In genomic region chr12:51080136-51080535, GRCh38 we compare ENCODE assay signal across 18 cellular contexts. TPM values are rescaled to one million over a fixed set of nuclear protein-coding genes. Genes with fewer than 3 reads are reported as not detected.
DNase-seq lines count a peak whose midpoint lies in the region; ATAC-seq and TF ChIP-seq lines count a peak whose summit lies in the region.
"Had no signal": no experiment of that assay in that cellular context is flagged by ENCODE, and none has a peak within 500 bp of the region (broad histone marks: within the 10 kb centered on the region; RNA-seq: fewer than 3 reads in every experiment).

No MANE protein-coding gene starts in this region.

- H3K79me1 ChIP-seq in IMR-90 (ENCODE audit: low read depth in 1 of 2, low read length in 2 of 2): peaks cover 17 to 64% of the 10 kb centered on the region in 2 experiments

- POLR2A ChIA-PET in CD4-positive, alpha-beta T cell (lab: Charles Lee): no interaction called here
- POLR2A ChIA-PET in IMR-90 (lab: Charles Lee; ENCODE audit: unreplicated experiment): interaction anchor here (0.6 kb wide), 1 partner anchor 781 kb away, joined by 3 read pairs; no protein-coding TSS in a partner anchor

- intact Hi-C loops in CD4-positive, alpha-beta T cell (cut with DNase I, micrococcal nuclease): loop anchor here (5.0 to 10.0 kb wide), 3 partner anchors 137 to 318 kb away; partner anchors contain the start of genes ATF1 (in 2 of the 2) and POU6F1 (in 1 of the 2)
- intact Hi-C loops in IMR-90 (cut with micrococcal nuclease): loop anchor here (5.0 to 10.0 kb wide), 2 partner anchors 157 to 265 kb away; partner anchors contain the start of genes CELA1 and DAZAP2

- peak overlapping the region; percentile 51 for H3K27ac Mint-ChIP-seq in CD4-positive, alpha-beta T cell
- H3K27ac Mint-ChIP-seq: B cell had no signal

- no peak overlapping the region for H2BK15ac ChIP-seq in IMR-90 (ENCODE audit: low read depth, low read length)

- DNase-seq in CD4-positive, alpha-beta T cell: no peak
- DNase-seq in IMR-90 (no peak), choroid plexus epithelial cell (ENCODE audit: low read depth) (peak; percentile 15), osteoblast (ENCODE audit: insufficient read length, low spot score, missing footprints) (peak; percentile 30), DMS53 treated with DMSO at 0.1 percent for 48 hours (lab: John Stamatoyannopoulos, UW; ENCODE audit: unreplicated experiment) (no peak), H4 (ENCODE audit: low spot score) (no peak), NCI-H510A (lab: John Stamatoyannopoulos, UW) (no peak)
- no peak for DNase-seq in stimulated activated CD4-positive, alpha-beta T cell treated with anti-CD3 and anti-CD28 coated beads, Interleukin-1b, Interleukin-23, amount 100 ng/mL, for 48 hours
- DNase-seq: COR-L47; DND-41; MM.1S; NCI-H1048; NCI-H1436; NCI-H1930; NK-92 treated with Interleukin-12 subunit alpha and Interleukin-12 subunit beta, amount 100 ng/mL, for 24 hours; Peyer's patch had no signal

- H3K79me2 ChIP-seq in osteoblast (ENCODE audit: insufficient read depth, low read length): peaks cover 73% of the 10 kb centered on the region

- H4K8ac ChIP-seq in IMR-90 (ENCODE audit: low read depth in 2 of 2, low read length in 2 of 2): no peak overlapping the region

- no peak for ATAC-seq in CD4-positive, alpha-beta T cell (ENCODE audit: poor library complexity)
- ATAC-seq in IMR-90 (ENCODE audit: low read depth): no peak
- ATAC-seq: A549 had no signal

- H4K91ac ChIP-seq in IMR-90 (ENCODE audit: insufficient read depth, low read depth, low read length): no peak overlapping the region

- H3K9me3 Mint-ChIP-seq in CD4-positive, alpha-beta T cell: no peaks in the 10 kb centered on the region

- peaks cover 2% of the 10 kb centered on the region; the same call in 1 of the 2 replicates for H3K4me1 ChIP-seq in IMR-90 (ENCODE audit: control insufficient read depth, insufficient read depth, low read length)
- H3K4me1 ChIP-seq in osteoblast (ENCODE audit: insufficient read depth, low read length): peaks cover 18% of the 10 kb centered on the region

- H4K5ac ChIP-seq in IMR-90 (ENCODE audit: low read depth, low read length): no peak overlapping the region

- H3K9me1 ChIP-seq in IMR-90 (ENCODE audit: insufficient read depth, low read length): peaks cover 13% of the 10 kb centered on the region

- dilution Hi-C loops in IMR-90 (cut with HindIII; ENCODE audit: low sequenced_read_pairs, unreplicated experiment): no loop called here

- H3K27ac ChIP-seq in CD4-positive, alpha-beta T cell (ENCODE audit: low read depth, low read length): no peak overlapping the region
- H3K27ac ChIP-seq in IMR-90 (ENCODE audit: insufficient read depth, low read length) (no peak overlapping the region), osteoblast (ENCODE audit: low read depth, low read length) (no peak overlapping the region)
- H3K27ac ChIP-seq: A549, Peyer's patch had no signal

- H3K9me3 ChIP-seq in CD4-positive, alpha-beta T cell (ENCODE audit: control insufficient read depth, low read length): no peaks in the 10 kb centered on the region
- H3K9me3 ChIP-seq in IMR-90 (ENCODE audit: control insufficient read depth, insufficient read depth, low read length) (no peaks in the 10 kb centered on the region), osteoblast (ENCODE audit: low read depth, low read length) (no peaks in the 10 kb centered on the region)
- H3K9me3 ChIP-seq: A549, Peyer's patch had no signal

- no peak overlapping the region for H3K18ac ChIP-seq in IMR-90 (ENCODE audit: low read depth, low read length)

- H2AK9ac ChIP-seq in IMR-90 (replicated peaks; ENCODE audit: low read depth, low read length, poor library complexity): no peak overlapping the region

- no peak overlapping the region for H3K4ac ChIP-seq in IMR-90 (ENCODE audit: low read depth, low read length)

- TSS peak; percentile 11 for BruUV-seq in IMR-90 (replicated peaks; lab: Mats Ljungman, UMichigan)

- no peak overlapping the region for H2BK120ac ChIP-seq in IMR-90 (ENCODE audit: low read depth, low read length)

- no peak overlapping the region for H3K14ac ChIP-seq in IMR-90 (replicated peaks; ENCODE audit: low read depth, low read length)

- no peak overlapping the region for H3K56ac ChIP-seq in IMR-90 (ENCODE audit: extremely low read depth, insufficient read depth, low read length)

- in situ Hi-C loops in IMR-90 (cut with MboI; ENCODE audit: low sequenced_read_pairs): loop anchor here (10.0 kb wide), 1 partner anchor 265 kb away; the partner anchor contains the start of gene CELA1

- no peak overlapping the region for H2BK20ac ChIP-seq in IMR-90 (ENCODE audit: low read depth, low read length)

- H3K23ac ChIP-seq in IMR-90 (ENCODE audit: low read depth, low read length): no peak overlapping the region

- H2AFZ ChIP-seq in IMR-90 (replicated peaks; ENCODE audit: low read length, poor library complexity) (no peak overlapping the region), osteoblast (ENCODE audit: low read length) (no peak overlapping the region)

- no peaks in the 10 kb centered on the region for H3K27me3 ChIP-seq in CD4-positive, alpha-beta T cell (ENCODE audit: control insufficient read depth, insufficient read depth, low read length)
- no peaks in the 10 kb centered on the region for H3K27me3 ChIP-seq in IMR-90 (ENCODE audit: control insufficient read depth, insufficient read depth, low read length)
- no peaks in the 10 kb centered on the region for H3K27me3 ChIP-seq in osteoblast (ENCODE audit: insufficient read depth, low read length)
- H3K27me3 ChIP-seq: Peyer's patch had no signal

- no peak for TF ChIP-seq RAD21 in IMR-90 (IDR thresholded peaks at IDR 0.05; ENCODE audit: low read length)

- TF ChIP-seq CTCF in CD4-positive, alpha-beta T cell (IDR thresholded peaks at IDR 0.05): no peak
- no peak for TF ChIP-seq CTCF in IMR-90 (conservative IDR thresholded peaks at IDR 0.05; ENCODE audit: low read depth, low read length)
- no peak for TF ChIP-seq CTCF in choroid plexus epithelial cell (conservative IDR thresholded peaks at IDR 0.05; ENCODE audit: low read depth, low read length)
- TF ChIP-seq CTCF in osteoblast (IDR thresholded peaks at IDR 0.05; ENCODE audit: extremely low read depth, low read depth, low read length): no peak

- H2BK5ac ChIP-seq in IMR-90 (ENCODE audit: low read depth, low read length, poor library complexity, severe bottlenecking): no peak overlapping the region

- H3K9ac ChIP-seq in IMR-90 (ENCODE audit: low read depth, low read length): no peak overlapping the region

- H4K20me1 ChIP-seq in IMR-90 (ENCODE audit: insufficient read depth, low read length): peaks cover 61% of the 10 kb centered on the region
- H4K20me1 ChIP-seq in osteoblast (ENCODE audit: insufficient read depth, low read length): peaks cover 50% of the 10 kb centered on the region

- H3K4me2 ChIP-seq in IMR-90 (ENCODE audit: low read depth, low read length) (no peak overlapping the region), osteoblast (ENCODE audit: insufficient read depth, low read length) (no peak overlapping the region)
- H3K4me2 ChIP-seq: A549 had no signal

- H3K4me3 ChIP-seq in IMR-90 (ENCODE audit: insufficient read depth, low read depth, low read length) (no peak overlapping the region), choroid plexus epithelial cell (ENCODE audit: low read depth, low read length) (no peak overlapping the region), osteoblast (ENCODE audit: insufficient read depth, low read length) (no peak overlapping the region)
- H3K4me3 ChIP-seq: A549, Peyer's patch had no signal

- WGBS in IMR-90 (ENCODE audit: extremely low coverage in 2 of 2, insufficient read length in 1 of 2), 2 experiments: no CpG with 5 or more reads among the region's 4 CpGs

- H3K36me3 ChIP-seq in IMR-90 (ENCODE audit: control insufficient read depth, insufficient read depth, low read length): peaks cover 6% of the 10 kb centered on the region
- peaks cover 8% of the 10 kb centered on the region for H3K36me3 ChIP-seq in osteoblast (ENCODE audit: insufficient read depth, low read length)
- H3K36me3 ChIP-seq: Peyer's patch had no signal

- TF ChIP-seq POLR2A in IMR-90 (IDR thresholded peaks at IDR 0.05; ENCODE audit: low read depth, low read length): no peak

- CTCF ChIA-PET in CD4-positive, alpha-beta T cell (lab: Charles Lee): interaction anchor here (1.6 kb wide), 1 partner anchor 32 kb away, joined by 3 read pairs; the partner anchor contains the start of gene LETMD1
- CTCF ChIA-PET in IMR-90 (lab: Yijun Ruan, JAX): no interaction called here

- no peaks in the 10 kb centered on the region for H3K27me3 Mint-ChIP-seq in CD4-positive, alpha-beta T cell
- H3K27me3 Mint-ChIP-seq: B cell had no signal

- peaks cover 31% of the 10 kb centered on the region for H3K36me3 Mint-ChIP-seq in CD4-positive, alpha-beta T cell (ENCODE audit: low read depth)

- peaks cover 63% of the 10 kb centered on the region for H3K4me1 Mint-ChIP-seq in CD4-positive, alpha-beta T cell (ENCODE audit: low read depth)

- H2AK5ac ChIP-seq in IMR-90 (ENCODE audit: low read depth, low read length): no peak overlapping the region

- no peak overlapping the region for H3K4me3 Mint-ChIP-seq in CD4-positive, alpha-beta T cell
- H3K4me3 Mint-ChIP-seq: B cell had no signal

TF ChIP-seq in IMR-90, 13 proteins besides CTCF, POLR2A, EP300 and RAD21 (continues in another document):
- no peak for TF ChIP-seq MXI1 (IDR thresholded peaks at IDR 0.05; ENCODE audit: borderline replicate concordance, low read depth, low read length)
- no peak for TF ChIP-seq NFE2L2 (IDR thresholded peaks at IDR 0.05; ENCODE audit: low read depth, low read length)
- no peak for TF ChIP-seq RFX5 (IDR thresholded peaks at IDR 0.05; ENCODE audit: low read depth, low read length)

RNA-seq across cellular contexts. Expression of gene CSRNP2, which starts 3.3 kb away (rescaled TPM):
- total RNA-seq in CD4-positive, alpha-beta T cell: 10 to 100 TPM; 14.4 to 16.5 TPM
- total RNA-seq in IMR-90 (2012; rRNA removed) (14.0 and 16.7 TPM in 2 replicates), osteoblast (27.4 and 30.0 TPM in 2 replicates)
- 21.7 and 22.2 TPM in 2 replicates for polyA plus RNA-seq in IMR-90 (2012; rRNA removed)
- 13.7 and 15.6 TPM in 2 replicates for polyA plus RNA-seq in IMR-90 (2012; cell fraction: cytosol; rRNA removed)
- polyA plus RNA-seq in IMR-90 (2012; cell fraction: nucleus; rRNA removed; ENCODE audit: low replicate concordance): 26.4 and 49.4 TPM in 2 replicates
- 7.3 and 10.3 TPM in 2 replicates for total RNA-seq in H4 (2014; rRNA removed; shearing (Covaris generic))

RNA-seq across cellular contexts. Expression of gene LETMD1, which starts 32.0 kb away (rescaled TPM):
- total RNA-seq in CD4-positive, alpha-beta T cell: 10 to 100 TPM; 51.8 to 54.1 TPM
- 16.7 and 27.6 TPM in 2 replicates for total RNA-seq in IMR-90 (2012; rRNA removed)
- polyA plus RNA-seq in IMR-90 (2012; rRNA removed): 27.0 and 40.1 TPM in 2 replicates
- 19.7 and 28.3 TPM in 2 replicates for polyA plus RNA-seq in IMR-90 (2012; cell fraction: cytosol; rRNA removed)
- polyA plus RNA-seq in IMR-90 (2012; cell fraction: nucleus; rRNA removed; ENCODE audit: low replicate concordance): 60.9 and 121 TPM in 2 replicates
- 54.8 and 56.1 TPM in 2 replicates for total RNA-seq in osteoblast
- total RNA-seq in H4 (2014; rRNA removed; shearing (Covaris generic)): 20.2 and 32.1 TPM in 2 replicates

RNA-seq across cellular contexts. Expression of gene SLC11A2, which starts 54.0 kb away (rescaled TPM):
- total RNA-seq in CD4-positive, alpha-beta T cell: 10 to 100 TPM; 43.6 to 47.7 TPM
- total RNA-seq in IMR-90 (2012; rRNA removed) (45.3 and 48.3 TPM in 2 replicates), osteoblast (64.4 and 80.7 TPM in 2 replicates)
- 21.9 and 28.0 TPM in 2 replicates for polyA plus RNA-seq in IMR-90 (2012; rRNA removed)
- 11.6 and 19.2 TPM in 2 replicates for polyA plus RNA-seq in IMR-90 (2012; cell fraction: cytosol; rRNA removed)
- 20.3 and 77.4 TPM in 2 replicates for polyA plus RNA-seq in IMR-90 (2012; cell fraction: nucleus; rRNA removed; ENCODE audit: low replicate concordance)
- total RNA-seq in H4 (2014; rRNA removed; shearing (Covaris generic)): 19.9 and 21.5 TPM in 2 replicates

Comparison
In these comparisons a context has a peak if more than half of its experiments do, and no peak if none do; other contexts are left out.
1. DNase-seq: peak in choroid plexus epithelial cell (single experiment) and osteoblast (single experiment); none in CD4-positive, alpha-beta T cell (0 of 10), IMR-90 (single experiment), DMS53 treated with DMSO at 0.1 percent for 48 hours (single experiment), H4 (single experiment), stimulated activated CD4-positive, alpha-beta T cell treated with anti-CD3 and anti-CD28 coated beads, Interleukin-1b, Interleukin-23, amount 100 ng/mL, for 48 hours (single experiment) and NCI-H510A (single experiment).